In genomic region chr11:236774-237767, GRCh38 we compare ENCODE assay signal across 8 cellular contexts. TPM values are rescaled to one million over a fixed set of nuclear protein-coding genes. Genes with fewer than 3 reads are reported as not detected.
DNase-seq lines count a peak whose midpoint lies in the region; ATAC-seq and TF ChIP-seq lines count a peak whose summit lies in the region.

Gene PSMD13 (plus strand): TSS chr11:236976. CDS start chr11:237050, 74 bp downstream.

- TF ChIP-seq POLR2A in gastroesophageal sphincter (IDR thresholded peaks at IDR 0.05): peak; percentile 38 to 46

- H3K4me3 ChIP-seq in Karpas-422 (ENCODE audit: low read length) (peak within 1 kb of the TSS; percentile 98), SJSA1 (peak within 1 kb of the TSS; percentile 90), gastroesophageal sphincter (peak within 1 kb of the TSS; percentile 93), neutrophil (ENCODE audit: low read depth in 1 of 2, low read length in 1 of 2) (peak within 1 kb of the TSS; percentile 68 to 100)

- peak; percentile 91 for DNase-seq in Daoy (ENCODE audit: low read depth)
- peak; percentile 95 for DNase-seq in Karpas-422
- DNase-seq in SJSA1 (ENCODE audit: low read depth in 1 of 2, low spot score in 2 of 2): peak; percentile 78 to 85
- DNase-seq in activated naive CD4-positive, alpha-beta T cell treated with Interleukin-2 at 50 U/mL for 16 hours: peak; percentile 93
- peak in 48 of 49 donors; percentile 49 to 90 (median 73) for DNase-seq in substantia nigra (lab: John Stamatoyannopoulos, UW)

- H3K27ac ChIP-seq in Karpas-422 (ENCODE audit: low read length) (peak within 1 kb of the TSS; percentile 91), SJSA1 (peak within 1 kb of the TSS; percentile 78), gastroesophageal sphincter (peak within 1 kb of the TSS; percentile 85 to 96 (median 94)), neutrophil (peak within 1 kb of the TSS; percentile 100), substantia nigra (ENCODE audit: low read depth, low read length, poor library complexity, severe bottlenecking) (peak within 1 kb of the TSS; percentile 92)

- ATAC-seq in GM21723 (IDR thresholded peaks at IDR 0.05; ENCODE audit: unreplicated experiment) (peak; percentile 84), gastroesophageal sphincter (peak; percentile 91)

- peak within 1 kb of the TSS; percentile 97 for H3K4me2 ChIP-seq in Karpas-422 (ENCODE audit: low read depth, low read length, poor library complexity, severe bottlenecking)

- no peaks in the 10 kb centered on the region for H3K9me3 ChIP-seq in Karpas-422 (ENCODE audit: low read length)
- H3K9me3 ChIP-seq in SJSA1 (replicated peaks): no peaks in the 10 kb centered on the region
- H3K9me3 ChIP-seq in gastroesophageal sphincter: no peaks in the 10 kb centered on the region
- no peaks in the 10 kb centered on the region for H3K9me3 ChIP-seq in neutrophil

- H3K36me3 ChIP-seq in Karpas-422 (ENCODE audit: insufficient read depth, low read length) (peaks cover 13% of the 10 kb centered on the region; the same call in 1 of the 2 replicates), SJSA1 (peaks cover 45% of the 10 kb centered on the region), gastroesophageal sphincter (peaks cover 0 to 40% of the 10 kb centered on the region in 2 donors), neutrophil (peaks cover 27% of the 10 kb centered on the region)

- peaks cover 3% of the 10 kb centered on the region; the same call in 1 of the 2 replicates for H4K20me1 ChIP-seq in Karpas-422 (ENCODE audit: insufficient read depth, low read depth, low read length)

- H3K4me1 ChIP-seq in Karpas-422 (ENCODE audit: low read length) (peaks cover 24% of the 10 kb centered on the region), SJSA1 (replicated peaks) (peaks cover 14% of the 10 kb centered on the region), gastroesophageal sphincter (peaks cover 0 to 35% (median 13%) of the 10 kb centered on the region in 3 donors), neutrophil (ENCODE audit: control insufficient read depth in 1 of 2, insufficient read depth in 1 of 2, low read depth in 1 of 2, low read length in 1 of 2) (peaks cover 23 to 25% of the 10 kb centered on the region in 2 experiments)

- 7 to 14% methylated on average over 7 to 14 of the region's 62 CpGs for WGBS in gastroesophageal sphincter (ENCODE audit: low coverage in 1 of 2), 2 donors

- H3K27me3 ChIP-seq in Karpas-422 (ENCODE audit: low read length) (no peaks in the 10 kb centered on the region), SJSA1 (replicated peaks) (no peaks in the 10 kb centered on the region), gastroesophageal sphincter (no peaks in the 10 kb centered on the region), neutrophil (no peaks in the 10 kb centered on the region)

- H3K9ac ChIP-seq in Karpas-422 (ENCODE audit: low read length): peak within 1 kb of the TSS; percentile 96

- no peak for TF ChIP-seq EP300 in gastroesophageal sphincter (IDR thresholded peaks at IDR 0.05)

- H2AFZ ChIP-seq in Karpas-422 (ENCODE audit: low read length): peak within 1 kb of the TSS; percentile 98; the same call in 1 of the 2 replicates

- no peaks in the 10 kb centered on the region for H3K9me2 ChIP-seq in Karpas-422 (replicated peaks; ENCODE audit: insufficient read depth, low read length)

- TF ChIP-seq CTCF in gastroesophageal sphincter (IDR thresholded peaks at IDR 0.05) (no peak), neutrophil (IDR thresholded peaks at IDR 0.05) (no peak)

- H3K79me2 ChIP-seq in Karpas-422 (ENCODE audit: low read length): peaks cover 67% of the 10 kb centered on the region

RNA-seq across cellular contexts. Expression of gene PSMD13, which starts in this region (rescaled TPM):
- 334 and 350 TPM in 2 replicates for total RNA-seq in Daoy (2014; rRNA removed; shearing (Covaris generic))
- total RNA-seq in Karpas-422 (2014; rRNA removed; shearing (Covaris generic); ENCODE audit: low replicate concordance): 86.7 and 92.7 TPM in 2 replicates
- total RNA-seq in SJSA1 (2014; rRNA removed; shearing (Covaris generic)): 217 and 331 TPM in 2 replicates
- 100 to 1,000 TPM in 1 of 4 donors, 10 to 100 TPM in 3; 85.8 to 114 (median 93.5) TPM for total RNA-seq in gastroesophageal sphincter

Comparison
In these comparisons a context has a peak if more than half of its experiments do, and no peak if none do; other contexts are left out.
1. Peak in every context shown above with its lines: DNase-seq, ATAC-seq, H3K4me3 ChIP-seq and H3K27ac ChIP-seq.